8 cellular contexts compared by ENCODE assay signal in genomic region chr13:43786766-43787517, GRCh38. TPM values are rescaled to one million over a fixed set of nuclear protein-coding genes. Genes with fewer than 3 reads are reported as not detected.
DNase-seq lines count a peak whose midpoint lies in the region; ATAC-seq, FAIRE-seq and TF ChIP-seq lines count a peak whose summit lies in the region.

ENOX1 (minus strand) TSS chr13:43786972.

- H3K27me3 ChIP-seq in bronchial epithelial cell (ENCODE audit: control insufficient read depth, insufficient read depth, low read length), result no peaks in the 10 kb centered on the region
- peaks cover 0 to 4% (median 0%) of the 10 kb centered on the region in 3 donors for H3K27me3 ChIP-seq in gastrocnemius medialis

- in situ Hi-C loops in gastrocnemius medialis (cut with MboI; ENCODE audit: low sequenced_read_pairs in 4 of 4), result loop anchor here in 1 of 4 donors (25.0 kb wide), 1 partner anchor 475 kb away; no protein-coding TSS in a partner anchor

- peaks cover 9 to 21% of the 10 kb centered on the region in 2 donors for H3K4me1 ChIP-seq in gastrocnemius medialis

- H3K36me3 ChIP-seq in bronchial epithelial cell (ENCODE audit: control insufficient read depth, insufficient read depth, low read length) (no peaks in the 10 kb centered on the region), gastrocnemius medialis (no peaks in the 10 kb centered on the region)

- intact Hi-C loops in gastrocnemius medialis (cut with DNase I; ENCODE audit: low total_unique reads), result loop anchor here (5.0 to 10.0 kb wide), 2 partner anchors 352 to 485 kb away; no protein-coding TSS in a partner anchor

- H3K4me3 ChIP-seq in bronchial epithelial cell (ENCODE audit: low read depth, low read length) (peak within 1 kb of the TSS; percentile 61), gastrocnemius medialis (peak within 1 kb of the TSS; percentile 60 to 90 (median 68))

- ATAC-seq in HG03442 (IDR thresholded peaks at IDR 0.05; ENCODE audit: unreplicated experiment) (peak; percentile 57), gastrocnemius medialis (peak; percentile 60 to 62)

- peak in 1 of 2 donors; percentile 17 for TF ChIP-seq POLR2A in gastrocnemius medialis (IDR thresholded peaks at IDR 0.05)

- no peaks in the 10 kb centered on the region for H3K9me3 ChIP-seq in gastrocnemius medialis

- DNase-seq in NCI-H1105 treated with DMSO at 0.1 percent for 48 hours (lab: John Stamatoyannopoulos, UW), result peak; percentile 49
- no peak for DNase-seq in NCI-H1105 (lab: John Stamatoyannopoulos, UW)
- peak; percentile 87 for DNase-seq in SK-N-DZ (ENCODE audit: low spot score)
- no peak for DNase-seq in bronchial epithelial cell (ENCODE audit: low read depth)
- peak; percentile 67 for DNase-seq in iPS-NIHi11 (ENCODE audit: low spot score)
- DNase-seq in gastrocnemius medialis, result peak in 1 of 2 donors; percentile 39
- no peak for DNase-seq in SHP77 treated with DMSO at 0.1 percent for 48 hours (lab: John Stamatoyannopoulos, UW)

- FAIRE-seq in bronchial epithelial cell (lab: Jason Lieb, UNC), result no peak

- H3K27ac ChIP-seq in gastrocnemius medialis, result peak within 1 kb of the TSS; percentile 63 to 74 (median 70)

- TF ChIP-seq CTCF in bronchial epithelial cell (IDR thresholded peaks at IDR 0.05; ENCODE audit: insufficient read depth, low read length, severe bottlenecking) (peak; percentile 1), gastrocnemius medialis (IDR thresholded peaks at IDR 0.05 in 4 of 5, conservative IDR thresholded peaks at IDR 0.05 in 1 of 5) (peak in 1 of 5 experiments; percentile 32)

RNA-seq across cellular contexts. Expression of gene ENOX1, which starts in this region (rescaled TPM):
- 30.9 and 31.8 TPM in 2 replicates for polyA plus RNA-seq in SK-N-DZ (2014; cell fraction: cytosol; rRNA removed)
- polyA plus RNA-seq in SK-N-DZ (2014; cell fraction: nucleus; rRNA removed), result 14.9 and 17.1 TPM in 2 replicates
- total RNA-seq in bronchial epithelial cell (0.51 and 0.79 TPM in 2 replicates), gastrocnemius medialis (1 to 10 TPM in 3 of 4 donors, under 1 TPM in 1; 0.46 to 3.5 (median 1.8) TPM)

Comparison
In these comparisons a context has a peak if more than half of its experiments do, and no peak if none do; other contexts are left out.
1. DNase-seq: peak in NCI-H1105 treated with DMSO at 0.1 percent for 48 hours (single experiment), SK-N-DZ (single experiment) and iPS-NIHi11 (single experiment); none in NCI-H1105 (single experiment), bronchial epithelial cell (single experiment) and SHP77 treated with DMSO at 0.1 percent for 48 hours (single experiment).